ENCODE assay signal across 8 cellular contexts in genomic region chr11:96339704-96340554, GRCh38. TPM values are rescaled to one million over a fixed set of nuclear protein-coding genes. Genes with fewer than 3 reads are reported as not detected.
DNase-seq lines count a peak whose midpoint lies in the region; ATAC-seq and TF ChIP-seq lines count a peak whose summit lies in the region.

No MANE protein-coding gene starts in this region.

- CTCF ChIA-PET in A673 (lab: Charles Lee) = interaction anchor here (0.6 kb wide), 1 partner anchor 17 kb away, joined by 6 read pairs; no protein-coding TSS in a partner anchor
- CTCF ChIA-PET in naive thymus-derived CD4-positive, alpha-beta T cell (lab: Charles Lee) = interaction anchor here (0.5 to 6.0 kb wide), 16 partner anchors 10 to 504 kb away, joined by 3 to 71 read pairs (median 4); no protein-coding TSS in a partner anchor

- H3K9ac ChIP-seq in Loucy (ENCODE audit: low read depth, low read length, poor library complexity, severe bottlenecking) = peak overlapping the region; percentile 13

- POLR2A ChIA-PET in A673 (lab: Charles Lee; ENCODE audit: low non-redundant PET) = interaction anchor here (0.7 kb wide), 1 partner anchor 64 kb away, joined by 3 read pairs; no protein-coding TSS in a partner anchor
- POLR2A ChIA-PET in naive thymus-derived CD4-positive, alpha-beta T cell (lab: Charles Lee) = interaction anchor here (0.7 to 6.2 kb wide), 23 partner anchors 10 to 360 kb away, joined by 3 to 40 read pairs (median 4); no protein-coding TSS in a partner anchor

- TF ChIP-seq CTCF in A673 (conservative IDR thresholded peaks at IDR 0.05; ENCODE audit: low read depth, low read length) = no peak
- TF ChIP-seq CTCF in Loucy (conservative IDR thresholded peaks at IDR 0.05; ENCODE audit: low read length) = no peak
- TF ChIP-seq CTCF in chondrocyte (IDR thresholded peaks at IDR 0.05) = no peak

- peak overlapping the region; percentile 93 for H3K27ac Mint-ChIP-seq in chondrocyte (ENCODE audit: unreplicated experiment)
- H3K27ac Mint-ChIP-seq in naive thymus-derived CD4-positive, alpha-beta T cell = peak overlapping the region; percentile 93 to 98 (median 96)

- peaks cover 66% of the 10 kb centered on the region for H3K4me1 Mint-ChIP-seq in chondrocyte (ENCODE audit: low read depth)
- H3K4me1 Mint-ChIP-seq in naive thymus-derived CD4-positive, alpha-beta T cell = peaks cover 45 to 65% (median 49%) of the 10 kb centered on the region in 7 donors

- H3K9me3 Mint-ChIP-seq in chondrocyte (ENCODE audit: low read depth) = no peaks in the 10 kb centered on the region
- H3K9me3 Mint-ChIP-seq in naive thymus-derived CD4-positive, alpha-beta T cell = peaks cover 0 to 3% (median 0%) of the 10 kb centered on the region in 11 donors

- no peaks in the 10 kb centered on the region for H3F3A ChIP-seq in Loucy (ENCODE audit: low read depth)

- DNase-seq in A673 (ENCODE audit: low spot score) (no peak), chondrocyte (ENCODE audit: low spot score) (no peak), NCI-H2171 treated with DMSO at 0.1 percent for 48 hours (lab: John Stamatoyannopoulos, UW) (no peak), superior temporal gyrus (ENCODE audit: extremely low spot score) (no peak), NCI-H748 treated with DMSO at 0.1 percent for 48 hours (lab: John Stamatoyannopoulos, UW) (no peak)
- no peak for DNase-seq in naive thymus-derived CD4-positive, alpha-beta T cell

- H3K4me3 Mint-ChIP-seq in chondrocyte (ENCODE audit: unreplicated experiment) = peak overlapping the region; percentile 97
- H3K4me3 Mint-ChIP-seq in naive thymus-derived CD4-positive, alpha-beta T cell = peak overlapping the region; percentile 95 to 99 (median 98)

- H3K9me2 ChIP-seq in Loucy (replicated peaks; ENCODE audit: low read depth, low read length) = no peaks in the 10 kb centered on the region

- intact Hi-C loops in A673 (cut with micrococcal nuclease; ENCODE audit: unreplicated experiment) = loop anchor here (5.0 kb wide), 1 partner anchor 503 kb away; no protein-coding TSS in a partner anchor
- intact Hi-C loops in naive thymus-derived CD4-positive, alpha-beta T cell (cut with micrococcal nuclease) = loop anchor here (2.0 to 5.0 kb wide), 3 partner anchors 418 to 1189 kb away; partner anchors contain the start of gene MTMR2 (in 1 of the 2)

- no peak for ATAC-seq in naive thymus-derived CD4-positive, alpha-beta T cell
- no peak for ATAC-seq in HG02588 (IDR thresholded peaks at IDR 0.05; ENCODE audit: unreplicated experiment)

- no peaks in the 10 kb centered on the region for H4K20me1 ChIP-seq in Loucy (ENCODE audit: insufficient read depth, low read length, poor library complexity, severe bottlenecking)

- H3K27me3 ChIP-seq in A673 (replicated peaks; ENCODE audit: insufficient read depth, low read depth, low read length, poor library complexity) (no peaks in the 10 kb centered on the region), Loucy (ENCODE audit: insufficient read depth, low read length, poor library complexity, severe bottlenecking) (no peaks in the 10 kb centered on the region)
- no peaks in the 10 kb centered on the region for H3K27me3 ChIP-seq in naive thymus-derived CD4-positive, alpha-beta T cell (ENCODE audit: control insufficient read depth in 2 of 2, insufficient read depth in 2 of 2, low read length in 2 of 2)

- H3K36me3 ChIP-seq in A673 (ENCODE audit: insufficient read depth, low read length, poor library complexity, severe bottlenecking) (no peaks in the 10 kb centered on the region), Loucy (ENCODE audit: insufficient read depth, low read length) (no peaks in the 10 kb centered on the region)
- H3K36me3 ChIP-seq in naive thymus-derived CD4-positive, alpha-beta T cell (ENCODE audit: control insufficient read depth in 2 of 3, insufficient read depth in 3 of 3, low read length in 3 of 3) = peaks cover 0 to 13% (median 0%) of the 10 kb centered on the region in 3 experiments

- H2AFZ ChIP-seq in Loucy (ENCODE audit: low read length) = no peak overlapping the region

- peak overlapping the region; percentile 13 for H3K4me3 ChIP-seq in A673 (ENCODE audit: low read depth, low read length, poor library complexity, severe bottlenecking)
- no peak overlapping the region for H3K4me3 ChIP-seq in Loucy (ENCODE audit: low read length, poor library complexity, severe bottlenecking)
- peak overlapping the region; percentile 95 for H3K4me3 ChIP-seq in naive thymus-derived CD4-positive, alpha-beta T cell (ENCODE audit: low read length)

- H3K4me1 ChIP-seq in A673 (ENCODE audit: insufficient read depth, low read length, poor library complexity, severe bottlenecking) (peaks cover 67% of the 10 kb centered on the region), Loucy (ENCODE audit: insufficient read depth, low read length, poor library complexity, severe bottlenecking) (peaks cover 33% of the 10 kb centered on the region)
- H3K4me1 ChIP-seq in naive thymus-derived CD4-positive, alpha-beta T cell (ENCODE audit: control insufficient read depth in 2 of 2, insufficient read depth in 2 of 2, low read length in 2 of 2) = peaks cover 39 to 45% of the 10 kb centered on the region in 2 donors

- H3K9me3 ChIP-seq in A673 (ENCODE audit: low read depth, low read length, poor library complexity, severe bottlenecking) (no peaks in the 10 kb centered on the region), Loucy (ENCODE audit: insufficient read depth, low read depth, low read length) (no peaks in the 10 kb centered on the region)
- H3K9me3 ChIP-seq in naive thymus-derived CD4-positive, alpha-beta T cell (ENCODE audit: control insufficient read depth in 2 of 3, low read length in 3 of 3) = no peaks in the 10 kb centered on the region

- H3K27ac ChIP-seq in A673 (ENCODE audit: low read depth, low read length, poor library complexity, severe bottlenecking) = peak overlapping the region; percentile 36
- peak overlapping the region; percentile 87 for H3K27ac ChIP-seq in naive thymus-derived CD4-positive, alpha-beta T cell (ENCODE audit: low read depth, low read length)

- H3K4me2 ChIP-seq in Loucy (ENCODE audit: low read depth, low read length, poor library complexity, severe bottlenecking) = peak overlapping the region; percentile 26

- BruUV-seq in A673 (replicated peaks; lab: Mats Ljungman, UMichigan) = no TSS peak

- peaks cover 2% of the 10 kb centered on the region for H3K36me3 Mint-ChIP-seq in chondrocyte (ENCODE audit: low read depth)
- H3K36me3 Mint-ChIP-seq in naive thymus-derived CD4-positive, alpha-beta T cell = peaks cover 0 to 49% (median 11%) of the 10 kb centered on the region in 5 donors

- H3K27me3 Mint-ChIP-seq in chondrocyte (ENCODE audit: low read depth) = no peaks in the 10 kb centered on the region
- no peaks in the 10 kb centered on the region for H3K27me3 Mint-ChIP-seq in naive thymus-derived CD4-positive, alpha-beta T cell

- H3K79me2 ChIP-seq in Loucy (ENCODE audit: insufficient read depth, low read length) = no peaks in the 10 kb centered on the region

RNA-seq across cellular contexts. Expression of gene MAML2, which starts 3.1 kb away (rescaled TPM):
- 6.4 and 7.9 TPM in 2 replicates for total RNA-seq in A673 (2021)
- 19.0 to 25.2 TPM (median 19.1 TPM) in 3 replicates for total RNA-seq in chondrocyte
- 10 to 100 TPM; 15.6 to 81.3 (median 68.2) TPM for total RNA-seq in naive thymus-derived CD4-positive, alpha-beta T cell
- 10 to 100 TPM; 12.6 to 38.6 TPM for polyA plus RNA-seq in naive thymus-derived CD4-positive, alpha-beta T cell

RNA-seq across cellular contexts. Expression of gene CCDC82, which starts 49.8 kb away (rescaled TPM):
- total RNA-seq in A673 (2021) (30.5 and 33.1 TPM in 2 replicates), chondrocyte (20.3 to 23.6 TPM (median 21.3 TPM) in 3 replicates)
- total RNA-seq in naive thymus-derived CD4-positive, alpha-beta T cell = 10 to 100 TPM; 21.9 to 46.2 (median 32.0) TPM
- 10 to 100 TPM; 23.2 to 33.8 TPM for polyA plus RNA-seq in naive thymus-derived CD4-positive, alpha-beta T cell

RNA-seq across cellular contexts. Expression of gene JRKL, which starts 49.9 kb away (rescaled TPM):
- total RNA-seq in A673 (2021) (11.0 and 12.7 TPM in 2 replicates), chondrocyte (13.0 to 13.6 TPM (median 13.0 TPM) in 3 replicates)
- total RNA-seq in naive thymus-derived CD4-positive, alpha-beta T cell = 10 to 100 TPM in 3 of 5 experiments, 1 to 10 TPM in 2; 5.4 to 17.3 (median 10.1) TPM
- polyA plus RNA-seq in naive thymus-derived CD4-positive, alpha-beta T cell = 1 to 10 TPM; 5.4 to 5.5 TPM
